9 cellular contexts compared by ENCODE assay signal in genomic region chr5:160550075-160550474, GRCh38.
"Had no signal": no experiment of that assay in that cellular context is flagged by ENCODE, and none has a peak within 500 bp of the region (broad histone marks: within the 10 kb centered on the region; RNA-seq: fewer than 3 reads in every experiment).

No MANE protein-coding gene starts in this region.

- H3K4me1 Mint-ChIP-seq: IgD-negative memory B cell had no signal

- H3K4me3 Mint-ChIP-seq: HFFc6, IgD-negative memory B cell had no signal

- H3K36me3 ChIP-seq: HAP-1 had no signal

- H2AFZ ChIP-seq: GM23248 had no signal

- H3K4me1 ChIP-seq: HAP-1 had no signal

- H3K27ac Mint-ChIP-seq: HFFc6, IgD-negative memory B cell had no signal

- H3K9me3 ChIP-seq: HAP-1 had no signal

- DNase-seq: GM23248, GOT3, H7, HFFc6 had no signal

- ATAC-seq: HCT116, HepG2 had no signal

- H3K4me3 ChIP-seq: GM23248, HAP-1 had no signal

- H3K27ac ChIP-seq: GM23248, HL-60 had no signal

- H3K27me3 Mint-ChIP-seq: IgD-negative memory B cell had no signal

- H3K9ac ChIP-seq: GM23248 had no signal

- H3K36me3 Mint-ChIP-seq: IgD-negative memory B cell had no signal

- H3K9me3 Mint-ChIP-seq: HFFc6 had no signal
